Comparison of ENCODE assay signal across 9 cellular contexts in genomic region chr3:116886202-116886893, GRCh38.
DNase-seq lines count a peak whose midpoint lies in the region; ATAC-seq and TF ChIP-seq lines count a peak whose summit lies in the region.
"Had no signal": no experiment of that assay in that cellular context is flagged by ENCODE, and none has a peak within 500 bp of the region (broad histone marks: within the 10 kb centered on the region; RNA-seq: fewer than 3 reads in every experiment).

No MANE protein-coding gene starts in this region.

- H3K36me3 ChIP-seq in ACC112 (ENCODE audit: insufficient read depth, low read length), result no peaks in the 10 kb centered on the region
- H3K36me3 ChIP-seq in BE2C, result no peaks in the 10 kb centered on the region
- no peaks in the 10 kb centered on the region for H3K36me3 ChIP-seq in suprapubic skin

- H3K27me3 ChIP-seq in ACC112 (ENCODE audit: insufficient read depth, low read length) (no peaks in the 10 kb centered on the region), BE2C (no peaks in the 10 kb centered on the region), suprapubic skin (no peaks in the 10 kb centered on the region)

- H3K9me3 ChIP-seq in BE2C (no peaks in the 10 kb centered on the region), suprapubic skin (no peaks in the 10 kb centered on the region)

- 63% methylated on average over 4 of the region's 4 CpGs for WGBS in suprapubic skin

- no peak for DNase-seq in ecto neural progenitor cell (ENCODE audit: low spot score)
- no peak for DNase-seq in BE2C
- no peak for DNase-seq in NCI-H1436 (lab: John Stamatoyannopoulos, UW)
- no peak for DNase-seq in suprapubic skin (ENCODE audit: low spot score in 2 of 2)
- DNase-seq: kidney had no signal

- TF ChIP-seq EP300 in suprapubic skin (IDR thresholded peaks at IDR 0.05), result no peak

- TF ChIP-seq CTCF in BE2C (IDR thresholded peaks at IDR 0.05; ENCODE audit: low read depth, low read length), result no peak
- TF ChIP-seq CTCF in suprapubic skin (IDR thresholded peaks at IDR 0.05), result no peak

- peak overlapping the region; percentile 28 for H2AFZ ChIP-seq in ACC112 (ENCODE audit: low read length, unreplicated experiment)

- H3K4me3 ChIP-seq in ACC112 (ENCODE audit: low read depth, low read length), result no peak overlapping the region
- H3K4me3 ChIP-seq in BE2C (ENCODE audit: low read depth, low read length), result no peak overlapping the region
- no peak overlapping the region for H3K4me3 ChIP-seq in suprapubic skin

- no peak for TF ChIP-seq POLR2A in suprapubic skin (IDR thresholded peaks at IDR 0.05)

- H3K27ac ChIP-seq in ACC112 (ENCODE audit: low read depth, low read length), result no peak overlapping the region
- no peak overlapping the region for H3K27ac ChIP-seq in suprapubic skin

- H3K79me2 ChIP-seq in ACC112 (ENCODE audit: control insufficient read depth, insufficient read depth, low read length, unreplicated experiment), result no peaks in the 10 kb centered on the region

- ATAC-seq in GM19043 (IDR thresholded peaks at IDR 0.05; ENCODE audit: low read depth, unreplicated experiment), result peak; percentile 90
- peak; percentile 92 for ATAC-seq in HG02678 (IDR thresholded peaks at IDR 0.05; ENCODE audit: unreplicated experiment)
- peak; percentile 81 for ATAC-seq in HG03460 (IDR thresholded peaks at IDR 0.05; ENCODE audit: unreplicated experiment)

- no peaks in the 10 kb centered on the region for H3K4me1 ChIP-seq in ACC112 (ENCODE audit: control insufficient read depth, insufficient read depth, low read length, unreplicated experiment)
- no peaks in the 10 kb centered on the region for H3K4me1 ChIP-seq in BE2C
- no peaks in the 10 kb centered on the region for H3K4me1 ChIP-seq in suprapubic skin
